Comparison of ENCODE assay signal across 26 cellular contexts in genomic region chr12:54184024-54184805, GRCh38.
"Had no signal": no experiment of that assay in that cellular context is flagged by ENCODE, and none has a peak within 500 bp of the region (broad histone marks: within the 10 kb centered on the region; RNA-seq: fewer than 3 reads in every experiment).

No MANE protein-coding gene starts in this region.

- H3K9me3 Mint-ChIP-seq: activated B cell treated with CpG ODN at 0.5 μM for 24 hours; activated T-cell treated with anti-CD3 and anti-CD28 coated beads, Interleukin-2, amount 50 U/mL, for 24 hours; activated T-cell treated with anti-CD3 and anti-CD28 coated beads, Interleukin-2, amount 50 U/mL, for 72 hours; effector memory CD8-positive, alpha-beta T cell had no signal

- H3K4me3 Mint-ChIP-seq: activated B cell treated with CpG ODN at 0.5 μM for 24 hours; activated naive CD8-positive, alpha-beta T cell; activated T-cell treated with anti-CD3 and anti-CD28 coated beads, Interleukin-2, amount 50 U/mL, for 24 hours; activated T-cell treated with anti-CD3 and anti-CD28 coated beads, Interleukin-2, amount 50 U/mL, for 72 hours; effector memory CD8-positive, alpha-beta T cell had no signal

- H3K27ac Mint-ChIP-seq: activated B cell treated with CpG ODN at 0.5 μM for 24 hours; activated naive CD8-positive, alpha-beta T cell; activated T-cell treated with anti-CD3 and anti-CD28 coated beads, Interleukin-2, amount 50 U/mL, for 24 hours; activated T-cell treated with anti-CD3 and anti-CD28 coated beads, Interleukin-2, amount 50 U/mL, for 72 hours; effector memory CD8-positive, alpha-beta T cell had no signal

- H3K27me3 ChIP-seq: esophagus squamous epithelium, gastroesophageal sphincter, heart right ventricle had no signal

- H3K27me3 Mint-ChIP-seq: activated naive CD8-positive, alpha-beta T cell; activated T-cell treated with anti-CD3 and anti-CD28 coated beads, Interleukin-2, amount 50 U/mL, for 24 hours; effector memory CD8-positive, alpha-beta T cell had no signal

- ATAC-seq: activated CD4-positive, CD25-positive, alpha-beta regulatory T cell treated with anti-CD3 and anti-CD28 coated beads, Interleukin-2, amount 50 U/mL, for 24 hours; activated T-cell treated with anti-CD3 and anti-CD28 coated beads, Interleukin-2, amount 50 U/mL, for 72 hours; effector memory CD8-positive, alpha-beta T cell; gastroesophageal sphincter; heart right ventricle had no signal

- DNase-seq: activated B cell treated with CpG ODN at 0.5 μM for 24 hours; activated CD4-positive, alpha-beta T cell treated with anti-CD3 and anti-CD28 coated beads for 48 hours; activated CD4-positive, alpha-beta T cell treated with anti-CD3 and anti-CD28 coated beads, Interleukin-2, amount 50 U/mL, for 1 hour; activated CD4-positive, alpha-beta T cell treated with anti-CD3 and anti-CD28 coated beads, Interleukin-2, amount 50 U/mL, for 48 hours; activated CD8-positive, alpha-beta memory T cell treated with anti-CD3 and anti-CD28 coated beads, Interleukin-2, amount 50 U/mL, for 48 hours; activated gamma-delta T cell; activated naive CD4-positive, alpha-beta T cell; activated naive CD4-positive, alpha-beta T cell treated with anti-CD3 and anti-CD28 coated beads, Interleukin-2, amount 50 U/mL, for 16 hours; activated T-cell treated with anti-CD3 and anti-CD28 coated beads for 4 hours; activated T-cell treated with anti-CD3 and anti-CD28 coated beads, Interleukin-2, amount 50 U/mL, for 24 hours; activated T-cell treated with anti-CD3 and anti-CD28 coated beads, Interleukin-2, amount 50 U/mL, for 72 hours; amniotic stem cell; anterior cingulate cortex; caudate nucleus; cortex of kidney; dermis blood vessel endothelial cell; effector CD4-positive, alpha-beta T cell; effector memory CD8-positive, alpha-beta T cell; esophagus squamous epithelium; foreskin melanocyte; heart right ventricle; T-helper 2 cell had no signal

- H3K9me3 ChIP-seq: esophagus squamous epithelium, gastroesophageal sphincter, heart right ventricle had no signal

- H3K27ac ChIP-seq: esophagus squamous epithelium, gastroesophageal sphincter, heart right ventricle, VCaP had no signal

- H3K4me3 ChIP-seq: esophagus squamous epithelium, gastroesophageal sphincter, heart right ventricle had no signal
